Comparison of ENCODE assay signal across 9 cellular contexts in genomic region chr7:28296571-28297483, GRCh38.
DNase-seq lines count a peak whose midpoint lies in the region; ATAC-seq and TF ChIP-seq lines count a peak whose summit lies in the region.
"Had no signal": no experiment of that assay in that cellular context is flagged by ENCODE, and none has a peak within 500 bp of the region (broad histone marks: within the 10 kb centered on the region; RNA-seq: fewer than 3 reads in every experiment).

No MANE protein-coding gene starts in this region.

- no peak overlapping the region for H3K4me3 ChIP-seq in CD4-positive, alpha-beta memory T cell (ENCODE audit: low read length in 2 of 2)

- no peaks in the 10 kb centered on the region for H3K36me3 Mint-ChIP-seq in CD4-positive, alpha-beta memory T cell
- H3K36me3 Mint-ChIP-seq in HFFc6 (ENCODE audit: low read depth) = no peaks in the 10 kb centered on the region
- no peaks in the 10 kb centered on the region for H3K36me3 Mint-ChIP-seq in chondrocyte (ENCODE audit: low read depth)
- no peaks in the 10 kb centered on the region for H3K36me3 Mint-ChIP-seq in nephron progenitor cell (ENCODE audit: low read depth)

- no peak overlapping the region for H3K27ac ChIP-seq in CD4-positive, alpha-beta memory T cell (ENCODE audit: low read depth, low read length)

- H3K9me3 ChIP-seq in CD4-positive, alpha-beta memory T cell (ENCODE audit: control insufficient read depth in 1 of 2, low read length in 2 of 2) = no peaks in the 10 kb centered on the region

- H3K4me3 Mint-ChIP-seq in CD4-positive, alpha-beta memory T cell = no peak overlapping the region
- H3K4me3 Mint-ChIP-seq in HFFc6 (no peak overlapping the region), chondrocyte (ENCODE audit: unreplicated experiment) (no peak overlapping the region), nephron progenitor cell (no peak overlapping the region)

- peaks cover 13 to 16% of the 10 kb centered on the region in 2 donors for H3K27me3 Mint-ChIP-seq in CD4-positive, alpha-beta memory T cell
- H3K27me3 Mint-ChIP-seq in HFFc6 (ENCODE audit: insufficient read depth) (no peaks in the 10 kb centered on the region; the same call in 1 of the 2 replicates), chondrocyte (ENCODE audit: low read depth) (no peaks in the 10 kb centered on the region), nephron progenitor cell (ENCODE audit: low read depth, poor library complexity) (no peaks in the 10 kb centered on the region)

- no peaks in the 10 kb centered on the region for H3K36me3 ChIP-seq in CD4-positive, alpha-beta memory T cell (ENCODE audit: insufficient read depth, low read length)

- no peaks in the 10 kb centered on the region for H3K4me1 ChIP-seq in CD4-positive, alpha-beta memory T cell (ENCODE audit: insufficient read depth, low read length)

- H3K27ac Mint-ChIP-seq in CD4-positive, alpha-beta memory T cell = no peak overlapping the region
- H3K27ac Mint-ChIP-seq in HFFc6 (no peak overlapping the region), chondrocyte (ENCODE audit: unreplicated experiment) (no peak overlapping the region), nephron progenitor cell (no peak overlapping the region)

- H3K4me1 Mint-ChIP-seq in CD4-positive, alpha-beta memory T cell = peaks cover 0 to 2% (median 0%) of the 10 kb centered on the region in 4 donors
- no peaks in the 10 kb centered on the region for H3K4me1 Mint-ChIP-seq in HFFc6 (ENCODE audit: low read depth)
- peaks cover 13% of the 10 kb centered on the region for H3K4me1 Mint-ChIP-seq in chondrocyte (ENCODE audit: low read depth)
- peaks cover 13% of the 10 kb centered on the region for H3K4me1 Mint-ChIP-seq in nephron progenitor cell

- CTCF ChIA-PET in CD4-positive, alpha-beta memory T cell (lab: Charles Lee; ENCODE audit: partially characterized antibody) = interaction anchor here (0.7 to 1.1 kb wide), 3 partner anchors 9 to 67 kb away, joined by 3 to 4 read pairs (median 3); no protein-coding TSS in a partner anchor

- H3K9me3 Mint-ChIP-seq in CD4-positive, alpha-beta memory T cell = peaks cover 0 to 2% (median 0%) of the 10 kb centered on the region in 8 donors
- H3K9me3 Mint-ChIP-seq in HFFc6 (no peaks in the 10 kb centered on the region), chondrocyte (ENCODE audit: low read depth) (no peaks in the 10 kb centered on the region), nephron progenitor cell (no peaks in the 10 kb centered on the region)

- POLR2A ChIA-PET in CD4-positive, alpha-beta memory T cell (lab: Charles Lee; ENCODE audit: partially characterized antibody) = no interaction called here

- DNase-seq in CD4-positive, alpha-beta memory T cell = peak in 4 of 5 donors; percentile 11 to 29 (median 22)
- DNase-seq in HFFc6 (no peak), T-helper 1 cell (peak in 3 of 5 donors; percentile 8 to 33 (median 25)), chondrocyte (ENCODE audit: low spot score) (no peak), nephron progenitor cell (peak; percentile 64)

- H3K27me3 ChIP-seq in CD4-positive, alpha-beta memory T cell (ENCODE audit: insufficient read depth, low read length) = no peaks in the 10 kb centered on the region

- TF ChIP-seq CTCF in HFFc6 (IDR thresholded peaks at IDR 0.05) (peak; percentile 77), chondrocyte (IDR thresholded peaks at IDR 0.05) (peak; percentile 76), nephron progenitor cell (IDR thresholded peaks at IDR 0.05) (peak; percentile 73)

- intact Hi-C loops in CD4-positive, alpha-beta memory T cell (cut with micrococcal nuclease) = loop anchor here (2.0 kb wide), 1 partner anchor 328 kb away; no protein-coding TSS in a partner anchor

- ATAC-seq in GM18502 (IDR thresholded peaks at IDR 0.05; ENCODE audit: poor library complexity, unreplicated experiment) (no peak), GM21529 (IDR thresholded peaks at IDR 0.05; ENCODE audit: unreplicated experiment) (no peak), GM18498 (IDR thresholded peaks at IDR 0.05; ENCODE audit: unreplicated experiment) (no peak)
- ATAC-seq: left colon had no signal

Comparison
In these comparisons a context has a peak if more than half of its experiments do, and no peak if none do; other contexts are left out.
1. DNase-seq: peak in CD4-positive, alpha-beta memory T cell (4 of 5), T-helper 1 cell (3 of 5) and nephron progenitor cell (single experiment); none in HFFc6 (single experiment) and chondrocyte (single experiment).
2. Peak in every context shown above with its lines, with median percentiles within 50 percentile points of each other: CTCF ChIP-seq.